ENCODE assay signal across 14 cellular contexts in genomic region chr21:37136261-37136660, GRCh38.
DNase-seq lines count a peak whose midpoint lies in the region; ATAC-seq and TF ChIP-seq lines count a peak whose summit lies in the region.
"Had no signal": no experiment of that assay in that cellular context is flagged by ENCODE, and none has a peak within 500 bp of the region (broad histone marks: within the 10 kb centered on the region; RNA-seq: fewer than 3 reads in every experiment).

No MANE protein-coding gene starts in this region.

- intact Hi-C loops in tibial artery (cut with DNase I; ENCODE audit: low total_unique reads): no loop called here

- H3K36me3 Mint-ChIP-seq in T-helper 1 cell treated with Interleukin-12 subunit alpha and Interleukin-12 subunit beta and Interleukin-4 antibody, amounts not matched to agents 30 μg/mL and 1 μg/mL, for 36 hours (ENCODE audit: low read depth): peaks cover 33% of the 10 kb centered on the region
- H3K36me3 Mint-ChIP-seq in activated naive CD8-positive, alpha-beta T cell treated with anti-CD3 and anti-CD28 coated beads for 36 hours: peaks cover 37% of the 10 kb centered on the region

- no peaks in the 10 kb centered on the region for H3K27me3 Mint-ChIP-seq in stimulated activated naive CD8-positive, alpha-beta T cell treated with anti-CD3 and anti-CD28 coated beads, Interleukin-15, amount 100 ng/mL, for 72 hours
- H3K27me3 Mint-ChIP-seq in T-helper 1 cell treated with Interleukin-12 subunit alpha and Interleukin-12 subunit beta and Interleukin-4 antibody, amounts not matched to agents 30 μg/mL and 1 μg/mL, for 36 hours (ENCODE audit: low read depth): no peaks in the 10 kb centered on the region
- H3K27me3 Mint-ChIP-seq in activated naive CD8-positive, alpha-beta T cell treated with anti-CD3 and anti-CD28 coated beads for 36 hours: no peaks in the 10 kb centered on the region

- H3K27ac ChIP-seq in tibial artery: no peak overlapping the region

- H3K4me1 Mint-ChIP-seq in stimulated activated naive CD8-positive, alpha-beta T cell treated with anti-CD3 and anti-CD28 coated beads, Interleukin-15, amount 100 ng/mL, for 72 hours: peaks cover 17% of the 10 kb centered on the region
- H3K4me1 Mint-ChIP-seq in T-helper 1 cell treated with Interleukin-12 subunit alpha and Interleukin-12 subunit beta and Interleukin-4 antibody, amounts not matched to agents 30 μg/mL and 1 μg/mL, for 36 hours (ENCODE audit: low read depth): peaks cover 18% of the 10 kb centered on the region
- peaks cover 18% of the 10 kb centered on the region for H3K4me1 Mint-ChIP-seq in activated naive CD8-positive, alpha-beta T cell treated with anti-CD3 and anti-CD28 coated beads for 36 hours

- no peak overlapping the region for H3K4me3 ChIP-seq in tibial artery

- DNase-seq in stimulated activated naive CD8-positive, alpha-beta T cell treated with anti-CD3 and anti-CD28 coated beads, Interleukin-15, amount 100 ng/mL, for 72 hours: no peak
- no peak for DNase-seq in stimulated activated naive CD8-positive, alpha-beta T cell treated with anti-CD3 and anti-CD28 coated beads, Interleukin-15, Interleukin-2, amounts not matched to agents 100 U/mL and 50 U/mL, for 24 hours
- DNase-seq in activated naive CD8-positive, alpha-beta T cell treated with anti-CD3 and anti-CD28 coated beads for 36 hours: no peak
- DNase-seq in C1 segment of cervical spinal cord (lab: John Stamatoyannopoulos, UW): no peak
- DNase-seq in effector CD4-positive, alpha-beta T cell: no peak
- no peak for DNase-seq in tibial artery
- DNase-seq: BE2C, DMS153, HCEC 1CT, NCI-H1436, NCI-H2081, NCI-H510A treated with DMSO at 0.1 percent for 48 hours, SHP77 treated with DMSO at 0.1 percent for 48 hours had no signal

- no peaks in the 10 kb centered on the region for H3K4me1 ChIP-seq in tibial artery
- H3K4me1 ChIP-seq: BE2C had no signal

- H3K36me3 ChIP-seq in tibial artery: peaks cover 38 to 56% (median 49%) of the 10 kb centered on the region in 3 donors

- H3K9me3 Mint-ChIP-seq in stimulated activated naive CD8-positive, alpha-beta T cell treated with anti-CD3 and anti-CD28 coated beads, Interleukin-15, amount 100 ng/mL, for 72 hours: no peaks in the 10 kb centered on the region
- peaks cover 7% of the 10 kb centered on the region for H3K9me3 Mint-ChIP-seq in T-helper 1 cell treated with Interleukin-12 subunit alpha and Interleukin-12 subunit beta and Interleukin-4 antibody, amounts not matched to agents 30 μg/mL and 1 μg/mL, for 36 hours
- H3K9me3 Mint-ChIP-seq in activated naive CD8-positive, alpha-beta T cell treated with anti-CD3 and anti-CD28 coated beads for 36 hours: no peaks in the 10 kb centered on the region

- no peaks in the 10 kb centered on the region for H3K9me3 ChIP-seq in tibial artery
- H3K9me3 ChIP-seq: BE2C had no signal

- H3K27ac Mint-ChIP-seq in stimulated activated naive CD8-positive, alpha-beta T cell treated with anti-CD3 and anti-CD28 coated beads, Interleukin-15, amount 100 ng/mL, for 72 hours: peak overlapping the region; percentile 6 to 55
- H3K27ac Mint-ChIP-seq in T-helper 1 cell treated with Interleukin-12 subunit alpha and Interleukin-12 subunit beta and Interleukin-4 antibody, amounts not matched to agents 30 μg/mL and 1 μg/mL, for 36 hours: no peak overlapping the region
- peak overlapping the region; percentile 71 for H3K27ac Mint-ChIP-seq in activated naive CD8-positive, alpha-beta T cell treated with anti-CD3 and anti-CD28 coated beads for 36 hours

- ATAC-seq in stimulated activated naive CD8-positive, alpha-beta T cell treated with anti-CD3 and anti-CD28 coated beads, Interleukin-15, amount 100 ng/mL, for 72 hours: peak; percentile 60
- ATAC-seq in stimulated activated naive CD8-positive, alpha-beta T cell treated with anti-CD3 and anti-CD28 coated beads, Interleukin-15, Interleukin-2, amounts not matched to agents 100 U/mL and 50 U/mL, for 24 hours: no peak

- no peaks in the 10 kb centered on the region for H3K27me3 ChIP-seq in tibial artery
- H3K27me3 ChIP-seq: BE2C had no signal

- TF ChIP-seq CTCF in tibial artery (IDR thresholded peaks at IDR 0.05): no peak

- peak overlapping the region in 1 of 2 donors; percentile 62 for H3K4me3 Mint-ChIP-seq in stimulated activated naive CD8-positive, alpha-beta T cell treated with anti-CD3 and anti-CD28 coated beads, Interleukin-15, amount 100 ng/mL, for 72 hours
- peak overlapping the region; percentile 8 for H3K4me3 Mint-ChIP-seq in T-helper 1 cell treated with Interleukin-12 subunit alpha and Interleukin-12 subunit beta and Interleukin-4 antibody, amounts not matched to agents 30 μg/mL and 1 μg/mL, for 36 hours
- peak overlapping the region; percentile 1 for H3K4me3 Mint-ChIP-seq in activated naive CD8-positive, alpha-beta T cell treated with anti-CD3 and anti-CD28 coated beads for 36 hours
